Comparison of ENCODE assay signal across 31 cellular contexts in genomic region chr17:48392836-48393235, GRCh38. TPM values are rescaled to one million over a fixed set of nuclear protein-coding genes. Genes with fewer than 3 reads are reported as not detected.
DNase-seq lines count a peak whose midpoint lies in the region; ATAC-seq and TF ChIP-seq lines count a peak whose summit lies in the region.
"Had no signal": no experiment of that assay in that cellular context is flagged by ENCODE, and none has a peak within 500 bp of the region (broad histone marks: within the 10 kb centered on the region; RNA-seq: fewer than 3 reads in every experiment).

No MANE protein-coding gene starts in this region.

- H3K4me1 ChIP-seq in GM23248 (ENCODE audit: insufficient read depth), result peaks cover 8% of the 10 kb centered on the region
- H3K4me1 ChIP-seq: right atrium auricular region had no signal

- H3K4me1 Mint-ChIP-seq in T-helper 17 cell, result peaks cover 19% of the 10 kb centered on the region

- H3K4me3 Mint-ChIP-seq in T-helper 17 cell, result no peak overlapping the region
- H3K4me3 Mint-ChIP-seq: activated CD4-positive, alpha-beta memory T cell treated with anti-CD3 and anti-CD28 coated beads, Interleukin-2, amount 10 ng/mL, durations not matched to agents 7 days and 5 days; activated naive CD4-positive, alpha-beta T cell treated with anti-CD3 and anti-CD28 coated beads, Interleukin-2, amount 10 ng/mL, durations not matched to agents 7 days and 5 days; activated T-helper 1 cell treated with anti-CD3 and anti-CD28 coated beads, Interleukin-12 subunit alpha, Interleukin-12 subunit beta, Interleukin-2, Interleukin-4 antibody, amounts not matched to agents 30 ng/mL and 10 ng/mL and 1 ng/mL, durations not matched to agents 14 hours and 24 hours and 36 hours had no signal

- H3K36me3 ChIP-seq in GM23248 (ENCODE audit: low read depth), result no peaks in the 10 kb centered on the region
- H3K36me3 ChIP-seq: right atrium auricular region, tibial artery had no signal

- H3K27me3 ChIP-seq in GM23248 (replicated peaks; ENCODE audit: insufficient read depth), result 0 out of 2 replicates have a peak, but pooled peaks cover 18% of the 10 kb centered on the region
- H3K27me3 ChIP-seq: right atrium auricular region had no signal

- peak overlapping the region; percentile 66 for H2AFZ ChIP-seq in GM23248

- ATAC-seq in T-helper 17 cell (no peak), HG03095 (IDR thresholded peaks at IDR 0.05; ENCODE audit: unreplicated experiment) (no peak), GM21825 (IDR thresholded peaks at IDR 0.05; ENCODE audit: unreplicated experiment) (no peak)
- ATAC-seq: left cardiac atrium, Panc1 had no signal

- no peaks in the 10 kb centered on the region for H3K36me3 Mint-ChIP-seq in T-helper 17 cell (ENCODE audit: low read depth)

- H3F3A ChIP-seq in GM23248 (ENCODE audit: insufficient read depth), result 0 out of 2 replicates have a peak, but pooled peaks cover 4% of the 10 kb centered on the region

- DNase-seq in AG10803 (ENCODE audit: low read depth) (peak; percentile 61), GM23248 (peak; percentile 43), T-helper 17 cell (no peak), left kidney (ENCODE audit: low read depth, low spot score) (peak; percentile 55), LoVo (ENCODE audit: low spot score) (no peak), NCI-H510A treated with DMSO at 0.1 percent for 48 hours (lab: John Stamatoyannopoulos, UW) (no peak)
- DNase-seq: activated CD4-positive, alpha-beta memory T cell treated with anti-CD3 and anti-CD28 coated beads, Interleukin-2, amount 10 ng/mL, durations not matched to agents 7 days and 5 days; activated CD4-positive, CD25-positive, alpha-beta regulatory T cell treated with anti-CD3 and anti-CD28 coated beads, Interleukin-2, amount 50 U/mL, for 72 hours; activated CD8-positive, alpha-beta memory T cell treated with anti-CD3 and anti-CD28 coated beads, Interleukin-2, amount 50 U/mL, for 48 hours; activated naive CD4-positive, alpha-beta T cell treated with anti-CD3 and anti-CD28 coated beads, Interleukin-2, amount 10 ng/mL, durations not matched to agents 7 days and 5 days; anterior cingulate cortex; hypothalamus; KBM-7; left cardiac atrium; mammary epithelial cell; MM.1S; NCI-H2029; NCI-H526 treated with DMSO at 0.1 percent for 48 hours; posterior cingulate gyrus; SHP77; spleen; stimulated activated CD4-positive, alpha-beta T cell treated with anti-CD3 and anti-CD28 coated beads, Interleukin-2, amount 100 ng/mL, for 24 hours; tibial artery had no signal

- H3K9ac ChIP-seq in GM23248, result 0 out of 2 replicates have a peak overlapping the region, but pooled peaks have one; percentile 10

- no peak for TF ChIP-seq CTCF in AG10803 (conservative IDR thresholded peaks at IDR 0.05; ENCODE audit: low read length)

- H3K9me3 ChIP-seq in GM23248 (ENCODE audit: low read depth), result no peaks in the 10 kb centered on the region
- H3K9me3 ChIP-seq in T-helper 17 cell (ENCODE audit: control insufficient read depth, low read length, poor library complexity, severe bottlenecking), result no peaks in the 10 kb centered on the region
- H3K9me3 ChIP-seq: right atrium auricular region, spleen, tibial artery had no signal

- WGBS in GM23248 (ENCODE audit: low coverage in 1 of 2, low lambda C conversion rate in 2 of 2, missing lambda C conversion rate in 2 of 2), 2 experiments, result 23 to 26% methylated on average over 4 of the region's 4 CpGs

- no peaks in the 10 kb centered on the region for H3K27me3 Mint-ChIP-seq in T-helper 17 cell
- H3K27me3 Mint-ChIP-seq: activated CD4-positive, alpha-beta memory T cell treated with anti-CD3 and anti-CD28 coated beads, Interleukin-2, amount 10 ng/mL, durations not matched to agents 7 days and 5 days; activated naive CD4-positive, alpha-beta T cell treated with anti-CD3 and anti-CD28 coated beads, Interleukin-2, amount 10 ng/mL, durations not matched to agents 7 days and 5 days had no signal

- H3K79me2 ChIP-seq in GM23248 (ENCODE audit: insufficient read depth), result no peaks in the 10 kb centered on the region

- H3K4me2 ChIP-seq in GM23248 (ENCODE audit: unreplicated experiment), result peak overlapping the region; percentile 70

- H3K9me2 ChIP-seq in GM23248 (ENCODE audit: insufficient read depth), result no peaks in the 10 kb centered on the region

- no peaks in the 10 kb centered on the region for H4K20me1 ChIP-seq in GM23248 (ENCODE audit: insufficient read depth)

- peak overlapping the region; percentile 45 for H3K27ac Mint-ChIP-seq in T-helper 17 cell
- H3K27ac Mint-ChIP-seq: activated CD4-positive, alpha-beta memory T cell treated with anti-CD3 and anti-CD28 coated beads, Interleukin-2, amount 10 ng/mL, durations not matched to agents 7 days and 5 days; activated naive CD4-positive, alpha-beta T cell treated with anti-CD3 and anti-CD28 coated beads, Interleukin-2, amount 10 ng/mL, durations not matched to agents 7 days and 5 days; activated T-helper 1 cell treated with anti-CD3 and anti-CD28 coated beads, Interleukin-12 subunit alpha, Interleukin-12 subunit beta, Interleukin-2, Interleukin-4 antibody, amounts not matched to agents 30 ng/mL and 10 ng/mL and 1 ng/mL, durations not matched to agents 14 hours and 24 hours and 36 hours had no signal

- H3K27ac ChIP-seq in GM23248, result peak overlapping the region; percentile 19; the same call in 1 of the 2 replicates
- H3K27ac ChIP-seq: right atrium auricular region, spleen, tibial artery had no signal

- H3K4me3 ChIP-seq in AG10803 (ENCODE audit: low read length), result peak overlapping the region; percentile 12; the same call in 1 of the 2 replicates
- peak overlapping the region; percentile 32 for H3K4me3 ChIP-seq in GM23248
- H3K4me3 ChIP-seq: right atrium auricular region, spleen, tibial artery had no signal

- in situ Hi-C loops in GM23248 (cut with MboI), result no loop called here

RNA-seq across cellular contexts. Expression of gene SKAP1, which starts 37.2 kb away (rescaled TPM):
- total RNA-seq in GM23248 (2014; rRNA removed; shearing (Covaris generic)), result not detected in 2 replicates
- polyA plus RNA-seq in GM23248 (2016; fragmentation: Nextera tagmentation; extraction: Ambion mirVana), result not detected in 2 replicates
- total RNA-seq in T-helper 17 cell, result 100 to 1,000 TPM; 136 to 138 TPM
- total RNA-seq: bronchial epithelial cell, mammary epithelial cell, right atrium auricular region had no signal
- polyA plus RNA-seq: BJ, endothelial cell of umbilical vein had no signal

Comparison
In these comparisons a context has a peak if more than half of its experiments do, and no peak if none do; other contexts are left out.
1. DNase-seq: peak in AG10803 (single experiment), GM23248 (single experiment) and left kidney (single experiment); none in T-helper 17 cell (0 of 3), LoVo (single experiment) and NCI-H510A treated with DMSO at 0.1 percent for 48 hours (single experiment).
2. RNA of gene SKAP1, which starts 37.2 kb away (total RNA-seq): 136 to 138 TPM in T-helper 17 cell; not detected in GM23248; every median in the first group is over 100 times any median in the second.